30 cellular contexts compared by ENCODE assay signal in the genomic region with DNA sequence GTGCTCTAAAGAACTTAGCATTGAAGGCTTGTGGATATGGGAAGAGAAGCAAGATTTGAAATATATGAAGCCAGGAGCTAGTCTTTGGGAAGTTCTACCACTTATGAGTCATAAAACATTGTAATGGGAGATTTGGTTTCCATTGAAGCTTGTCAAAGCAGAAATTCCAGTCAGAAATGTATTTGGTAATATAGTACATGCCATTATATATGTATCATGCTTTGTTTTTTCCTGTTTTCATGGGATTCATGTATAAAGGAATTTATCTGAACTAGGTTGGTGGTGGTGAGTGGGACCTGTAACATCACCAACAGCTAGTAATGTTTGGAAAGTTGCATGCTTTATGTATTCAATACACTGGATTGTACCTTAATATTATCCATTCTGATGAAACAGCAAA. TPM values are rescaled to one million over a fixed set of nuclear protein-coding genes. Genes with fewer than 3 reads are reported as not detected.
"Had no signal": no experiment of that assay in that cellular context is flagged by ENCODE, and none has a peak within 500 bp of the region (broad histone marks: within the 10 kb centered on the region; RNA-seq: fewer than 3 reads in every experiment).

No MANE protein-coding gene starts in this region.

- H3K9me3 Mint-ChIP-seq: activated CD4-positive, alpha-beta T cell treated with anti-CD3 and anti-CD28 coated beads, Interleukin-2, amount 10 ng/mL, durations not matched to agents 24 days and 14 days; activated naive CD8-positive, alpha-beta T cell treated with anti-CD3 and anti-CD28 coated beads, Interleukin-2, amount 10 ng/mL, durations not matched to agents 7 days and 5 days; activated T-helper 2 cell treated with anti-CD3 and anti-CD28 coated beads, Interferon-gamma antibody, Interleukin-2, Interleukin-4, amounts not matched to agents 10 μg/mL and 5 μg/mL and 100 μg/mL, durations not matched to agents 14 hours and 24 hours and 36 hours had no signal

- H3K9me3 ChIP-seq: colonic mucosa, esophagus squamous epithelium, mucosa of descending colon, right atrium auricular region, thyroid gland had no signal

- H3K27me3 ChIP-seq: colonic mucosa, esophagus squamous epithelium, neural progenitor cell, right atrium auricular region, thyroid gland had no signal

- ATAC-seq: activated CD8-positive, alpha-beta T cell treated with anti-CD3 and anti-CD28 coated beads for 36 hours; mucosa of descending colon had no signal

- H3K27ac ChIP-seq: colonic mucosa, esophagus squamous epithelium, neural progenitor cell, right atrium auricular region, thyroid gland had no signal

- H3K27me3 Mint-ChIP-seq: activated CD4-positive, alpha-beta T cell treated with anti-CD3 and anti-CD28 coated beads, Interleukin-2, amount 10 ng/mL, durations not matched to agents 24 days and 14 days; activated CD8-positive, alpha-beta T cell treated with anti-CD3 and anti-CD28 coated beads for 36 hours; activated naive CD8-positive, alpha-beta T cell treated with anti-CD3 and anti-CD28 coated beads, Interleukin-2, amount 10 ng/mL, durations not matched to agents 7 days and 5 days; naive B cell; progenitor cell of endocrine pancreas had no signal

- DNase-seq: activated CD4-positive, alpha-beta T cell treated with anti-CD3 and anti-CD28 coated beads, Interleukin-2, amount 10 ng/mL, durations not matched to agents 24 days and 14 days; activated CD4-positive, CD25-positive, alpha-beta regulatory T cell; activated CD8-positive, alpha-beta T cell treated with anti-CD3 and anti-CD28 coated beads for 36 hours; activated naive CD4-positive, alpha-beta T cell treated with Interleukin-2 at 50 U/mL for 16 hours; activated naive CD8-positive, alpha-beta T cell treated with anti-CD3 and anti-CD28 coated beads, Interleukin-2, amount 10 ng/mL, durations not matched to agents 7 days and 5 days; activated T-cell treated with anti-CD3 and anti-CD28 coated beads, Interleukin-2, amount 50 U/mL, for 1 hour; aorta; caudate nucleus; colonic mucosa; esophagus squamous epithelium; foreskin melanocyte; hypothalamus; mesenchymal stem cell; mucosa of descending colon; naive B cell; stimulated activated CD4-positive, alpha-beta T cell treated with anti-CD3 and anti-CD28 coated beads, Interleukin-12 subunit alpha, Interleukin-12 subunit beta, amount 100 ng/mL, for 4 hours; stimulated activated CD4-positive, alpha-beta T cell treated with anti-CD3 and anti-CD28 coated beads, Interleukin-2, amount 100 ng/mL, for 24 hours; stimulated activated naive CD4-positive, alpha-beta T cell treated with Interleukin-2 at 50 U/mL for 16 hours; T1000; thyroid gland had no signal

- H3K4me1 ChIP-seq: colonic mucosa, esophagus squamous epithelium, neural progenitor cell, right atrium auricular region, thyroid gland had no signal

- H3K4me1 Mint-ChIP-seq: activated CD4-positive, alpha-beta T cell treated with anti-CD3 and anti-CD28 coated beads, Interleukin-2, amount 10 ng/mL, durations not matched to agents 24 days and 14 days; activated naive CD8-positive, alpha-beta T cell treated with anti-CD3 and anti-CD28 coated beads, Interleukin-2, amount 10 ng/mL, durations not matched to agents 7 days and 5 days; naive B cell; neural progenitor cell had no signal

- H3K4me3 ChIP-seq: colonic mucosa, esophagus squamous epithelium, mucosa of descending colon, neural progenitor cell, right atrium auricular region, thyroid gland had no signal

- FAIRE-seq: endometrium had no signal

- H3K36me3 ChIP-seq: colonic mucosa, esophagus squamous epithelium, neural progenitor cell, right atrium auricular region, thyroid gland had no signal

- H3K36me3 Mint-ChIP-seq: activated naive CD8-positive, alpha-beta T cell treated with anti-CD3 and anti-CD28 coated beads, Interleukin-2, amount 10 ng/mL, durations not matched to agents 7 days and 5 days; naive B cell; neural progenitor cell had no signal

- H3K27ac Mint-ChIP-seq: activated CD4-positive, alpha-beta T cell treated with anti-CD3 and anti-CD28 coated beads, Interleukin-2, amount 10 ng/mL, durations not matched to agents 24 days and 14 days; activated CD8-positive, alpha-beta T cell treated with anti-CD3 and anti-CD28 coated beads for 36 hours; activated naive CD8-positive, alpha-beta T cell treated with anti-CD3 and anti-CD28 coated beads, Interleukin-2, amount 10 ng/mL, durations not matched to agents 7 days and 5 days; activated T-helper 2 cell treated with anti-CD3 and anti-CD28 coated beads, Interferon-gamma antibody, Interleukin-2, Interleukin-4, amounts not matched to agents 10 μg/mL and 5 μg/mL and 100 μg/mL, durations not matched to agents 14 hours and 24 hours and 36 hours; naive B cell; neural progenitor cell; progenitor cell of endocrine pancreas had no signal

- H3K4me3 Mint-ChIP-seq: activated CD4-positive, alpha-beta T cell treated with anti-CD3 and anti-CD28 coated beads, Interleukin-2, amount 10 ng/mL, durations not matched to agents 24 days and 14 days; activated CD8-positive, alpha-beta T cell treated with anti-CD3 and anti-CD28 coated beads for 36 hours; activated naive CD8-positive, alpha-beta T cell treated with anti-CD3 and anti-CD28 coated beads, Interleukin-2, amount 10 ng/mL, durations not matched to agents 7 days and 5 days; neural progenitor cell had no signal

RNA-seq across cellular contexts. Expression of a gene that starts 14.6 kb away (rescaled TPM):
- total RNA-seq: activated CD4-positive, alpha-beta T cell treated with anti-CD3 and anti-CD28 coated beads, Interleukin-2, amount 10 ng/mL, durations not matched to agents 24 days and 14 days; activated CD8-positive, alpha-beta T cell treated with anti-CD3 and anti-CD28 coated beads for 36 hours; activated naive CD8-positive, alpha-beta T cell treated with anti-CD3 and anti-CD28 coated beads, Interleukin-2, amount 10 ng/mL, durations not matched to agents 7 days and 5 days; activated T-helper 2 cell treated with anti-CD3 and anti-CD28 coated beads, Interferon-gamma antibody, Interleukin-2, Interleukin-4, amounts not matched to agents 10 μg/mL and 5 μg/mL and 100 μg/mL, durations not matched to agents 14 hours and 24 hours and 36 hours; aorta; colonic mucosa; esophagus squamous epithelium; liver; mucosa of descending colon; osteoblast; right atrium auricular region; subcutaneous adipose tissue; T-helper 1 cell treated with Interleukin-12 subunit alpha and Interleukin-12 subunit beta and Interleukin-4 antibody, amounts not matched to agents 30 ng/mL and 1 ng/mL, for 36 hours; ureter had no signal
